Comparison of ENCODE assay signal across 12 cellular contexts in genomic region chr17:45413498-45413923, GRCh38. TPM values are rescaled to one million over a fixed set of nuclear protein-coding genes. Genes with fewer than 3 reads are reported as not detected.
DNase-seq lines count a peak whose midpoint lies in the region; ATAC-seq lines count a peak whose summit lies in the region.
"Had no signal": no experiment of that assay in that cellular context is flagged by ENCODE, and none has a peak within 500 bp of the region (broad histone marks: within the 10 kb centered on the region; RNA-seq: fewer than 3 reads in every experiment).

No MANE protein-coding gene starts in this region.

- ATAC-seq in GM19463 (IDR thresholded peaks at IDR 0.05; ENCODE audit: unreplicated experiment) (peak; percentile 55), left ventricle myocardium superior (peak; percentile 32)
- peak; percentile 87 for ATAC-seq in stimulated activated memory B cell treated with anti-CD40 and anti-IgM and Interleukin-4, amounts not matched to agents 10 μg/mL and 1 μg/mL and 100 μg/mL, for 72 hours

- no peaks in the 10 kb centered on the region for H3K27me3 Mint-ChIP-seq in stimulated activated memory B cell treated with anti-CD40 and anti-IgM and Interleukin-4, amounts not matched to agents 10 μg/mL and 1 μg/mL and 100 μg/mL, for 72 hours

- DNase-seq in OCI-M1 (lab: John Stamatoyannopoulos, UW) (peak; percentile 10), left ventricle myocardium superior (peak; percentile 66), AG08396 (ENCODE audit: low spot score) (no peak), D341Med (ENCODE audit: low spot score) (no peak), NCI-H774 (lab: John Stamatoyannopoulos, UW) (no peak), NCI-H510A (lab: John Stamatoyannopoulos, UW) (no peak)
- DNase-seq: DMS53, NCI-H82 had no signal

- H3K27ac Mint-ChIP-seq in stimulated activated memory B cell treated with anti-CD40 and anti-IgM and Interleukin-4, amounts not matched to agents 10 μg/mL and 1 μg/mL and 100 μg/mL, for 72 hours, result peak overlapping the region; percentile 99
- H3K27ac Mint-ChIP-seq: T-helper 1 cell treated with Interleukin-12 subunit alpha and Interleukin-12 subunit beta and Interleukin-4 antibody, amounts not matched to agents 30 μg/mL and 1 μg/mL, for 36 hours had no signal

- H3K9me3 Mint-ChIP-seq in stimulated activated memory B cell treated with anti-CD40 and anti-IgM and Interleukin-4, amounts not matched to agents 10 μg/mL and 1 μg/mL and 100 μg/mL, for 72 hours, result no peaks in the 10 kb centered on the region
- H3K9me3 Mint-ChIP-seq: neural crest cell; T-helper 1 cell treated with Interleukin-12 subunit alpha and Interleukin-12 subunit beta and Interleukin-4 antibody, amounts not matched to agents 30 μg/mL and 1 μg/mL, for 36 hours had no signal

- intact Hi-C loops in left ventricle myocardium superior (cut with micrococcal nuclease), result no loop called here

- no peaks in the 10 kb centered on the region for H3K36me3 Mint-ChIP-seq in stimulated activated memory B cell treated with anti-CD40 and anti-IgM and Interleukin-4, amounts not matched to agents 10 μg/mL and 1 μg/mL and 100 μg/mL, for 72 hours

- no peak overlapping the region for H3K4me3 Mint-ChIP-seq in stimulated activated memory B cell treated with anti-CD40 and anti-IgM and Interleukin-4, amounts not matched to agents 10 μg/mL and 1 μg/mL and 100 μg/mL, for 72 hours
- H3K4me3 Mint-ChIP-seq: neural crest cell; T-helper 1 cell treated with Interleukin-12 subunit alpha and Interleukin-12 subunit beta and Interleukin-4 antibody, amounts not matched to agents 30 μg/mL and 1 μg/mL, for 36 hours had no signal

- peaks cover 69% of the 10 kb centered on the region for H3K4me1 Mint-ChIP-seq in stimulated activated memory B cell treated with anti-CD40 and anti-IgM and Interleukin-4, amounts not matched to agents 10 μg/mL and 1 μg/mL and 100 μg/mL, for 72 hours

RNA-seq across cellular contexts. Expression of gene ARHGAP27, which starts 19.2 kb away (rescaled TPM):
- 37.3 TPM for total RNA-seq in left ventricle myocardium superior

Comparison
In these comparisons a context has a peak if more than half of its experiments do, and no peak if none do; other contexts are left out.
1. ATAC-seq: peak in every context shown above with its lines; median percentile 87 in stimulated activated memory B cell treated with anti-CD40 and anti-IgM and Interleukin-4, amounts not matched to agents 10 μg/mL and 1 μg/mL and 100 μg/mL, for 72 hours; 55 in GM19463; 32 in left ventricle myocardium superior.
2. DNase-seq: peak in OCI-M1 (single experiment) and left ventricle myocardium superior (single experiment); none in AG08396 (single experiment), D341Med (single experiment), NCI-H774 (single experiment) and NCI-H510A (single experiment).